ENCODE assay signal across 17 cellular contexts in the genomic region with DNA sequence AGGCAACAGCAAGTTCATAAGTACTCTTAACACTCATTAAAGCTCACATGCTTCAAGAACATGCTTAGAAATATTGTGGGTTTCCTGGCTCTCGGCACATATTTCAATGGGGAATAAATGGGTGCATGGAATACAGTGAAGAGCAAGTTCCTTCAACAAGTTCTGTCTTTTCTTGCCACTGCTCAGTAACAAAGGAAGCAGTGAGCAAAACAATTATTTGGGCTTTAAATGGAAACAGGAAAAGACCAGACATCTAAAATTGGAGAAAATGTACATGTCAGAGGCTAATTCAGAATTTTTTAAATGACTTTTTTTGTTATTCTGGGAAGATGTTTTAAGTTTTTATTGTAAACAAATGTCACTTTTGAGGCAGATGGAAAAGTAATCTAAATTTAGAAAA.
"Had no signal": no experiment of that assay in that cellular context is flagged by ENCODE, and none has a peak within 500 bp of the region (broad histone marks: within the 10 kb centered on the region; RNA-seq: fewer than 3 reads in every experiment).

No MANE protein-coding gene starts in this region.

- H3K4me3 ChIP-seq: colonic mucosa, heart left ventricle, tibial artery, upper lobe of right lung, vagina had no signal

- H3K27me3 ChIP-seq: colonic mucosa, foreskin keratinocyte, neutrophil, tibial artery, upper lobe of right lung, vagina had no signal

- H3K36me3 ChIP-seq: colonic mucosa, heart left ventricle, neutrophil, tibial artery, upper lobe of right lung, vagina had no signal

- ATAC-seq: foreskin keratinocyte; heart left ventricle; naive thymus-derived CD4-positive, alpha-beta T cell; right cardiac atrium; stimulated activated effector memory CD8-positive, alpha-beta T cell treated with anti-CD3 and anti-CD28 coated beads, Interleukin-12 subunit alpha, Interleukin-12 subunit beta, amount 100 ng/mL, for 72 hours; upper lobe of right lung had no signal

- H3K9me3 ChIP-seq: colonic mucosa, heart left ventricle, neutrophil, tibial artery, upper lobe of right lung, vagina had no signal

- DNase-seq: colonic mucosa; dermis blood vessel endothelial cell; foreskin keratinocyte; heart left ventricle; kidney glomerular epithelial cell; naive thymus-derived CD4-positive, alpha-beta T cell; nephron progenitor cell; posterior cingulate gyrus; right cardiac atrium; small intestine; stimulated activated CD4-positive, alpha-beta T cell treated with anti-CD3 and anti-CD28 coated beads, Interleukin-4, amount 100 ng/mL, for 1 hour; stimulated activated CD8-positive, alpha-beta memory T cell treated with anti-CD3 and anti-CD28 coated beads, Interleukin-4, amount 100 ng/mL, for 48 hours; tibial artery; upper lobe of right lung had no signal

- H3K27ac ChIP-seq: colonic mucosa, foreskin keratinocyte, neutrophil, tibial artery, upper lobe of right lung, vagina had no signal

- H3K4me1 ChIP-seq: colonic mucosa, foreskin keratinocyte, tibial artery, vagina had no signal
